Comparison of ENCODE assay signal across 9 cellular contexts in genomic region chr1:109912214-109912861, GRCh38. TPM values are rescaled to one million over a fixed set of nuclear protein-coding genes. Genes with fewer than 3 reads are reported as not detected.
DNase-seq lines count a peak whose midpoint lies in the region; ATAC-seq and TF ChIP-seq lines count a peak whose summit lies in the region.
"Had no signal": no experiment of that assay in that cellular context is flagged by ENCODE, and none has a peak within 500 bp of the region (broad histone marks: within the 10 kb centered on the region; RNA-seq: fewer than 3 reads in every experiment).

No MANE protein-coding gene starts in this region.

- H3K79me1 ChIP-seq in mesenchymal stem cell (replicated peaks; ENCODE audit: low read length, poor library complexity, severe bottlenecking) = peaks cover 30% of the 10 kb centered on the region

- H3K27ac Mint-ChIP-seq in activated CD4-positive, alpha-beta T cell treated with anti-CD3 and anti-CD28 coated beads, Interleukin-2, amount 10 ng/mL, durations not matched to agents 24 days and 14 days = peak overlapping the region; percentile 94
- H3K27ac Mint-ChIP-seq in brain = peak overlapping the region; percentile 67 to 94 (median 72)

- H3K36me3 ChIP-seq in mesenchymal stem cell (ENCODE audit: control insufficient read depth in 1 of 2, insufficient read depth in 2 of 2, low read depth in 1 of 2, low read length in 2 of 2) = peaks cover 20 to 41% of the 10 kb centered on the region in 2 experiments
- H3K36me3 ChIP-seq in thymus (ENCODE audit: control insufficient read depth, insufficient read depth) = no peaks in the 10 kb centered on the region

- H3K27me3 Mint-ChIP-seq in activated CD4-positive, alpha-beta T cell treated with anti-CD3 and anti-CD28 coated beads, Interleukin-2, amount 10 ng/mL, durations not matched to agents 24 days and 14 days = no peaks in the 10 kb centered on the region
- peaks cover 10% of the 10 kb centered on the region for H3K27me3 Mint-ChIP-seq in brain

- 63% methylated on average over 4 of the region's 4 CpGs for WGBS in mesenchymal stem cell
- WGBS in thymus = 65% methylated on average over 4 of the region's 4 CpGs

- DNase-seq in activated CD4-positive, alpha-beta T cell treated with anti-CD3 and anti-CD28 coated beads, Interleukin-2, amount 10 ng/mL, durations not matched to agents 24 days and 14 days = no peak
- no peak for DNase-seq in activated CD4-positive, alpha-beta T cell treated with anti-CD3 and anti-CD28 coated beads for 1 hour
- peak; percentile 27 for DNase-seq in mesenchymal stem cell
- no peak for DNase-seq in occipital lobe (lab: John Stamatoyannopoulos, UW)
- DNase-seq: NCI-H526 treated with DMSO at 0.1 percent for 48 hours had no signal

- no peak for ATAC-seq in HG03097 (IDR thresholded peaks at IDR 0.05; ENCODE audit: low FRiP score, unreplicated experiment)
- no peak for ATAC-seq in HG03095 (IDR thresholded peaks at IDR 0.05; ENCODE audit: unreplicated experiment)

- no peak overlapping the region for H2AFZ ChIP-seq in mesenchymal stem cell (ENCODE audit: low read depth, low read length)

- H2AK5ac ChIP-seq in mesenchymal stem cell (ENCODE audit: low read length, severe bottlenecking) = no peak overlapping the region

- TF ChIP-seq CTCF in brain (conservative IDR thresholded peaks at IDR 0.05) = no peak

- H3K36me3 Mint-ChIP-seq in activated CD4-positive, alpha-beta T cell treated with anti-CD3 and anti-CD28 coated beads, Interleukin-2, amount 10 ng/mL, durations not matched to agents 24 days and 14 days (ENCODE audit: low read depth) = peaks cover 53% of the 10 kb centered on the region
- H3K36me3 Mint-ChIP-seq in brain = peaks cover 13% of the 10 kb centered on the region

- H3K4me3 ChIP-seq in mesenchymal stem cell (ENCODE audit: insufficient read depth in 1 of 2, low read depth in 1 of 2, low read length in 2 of 2) (peak overlapping the region in 1 of 2 experiments; percentile 97), thymus (ENCODE audit: low read length) (no peak overlapping the region)

- peaks cover 83% of the 10 kb centered on the region for H3K4me1 Mint-ChIP-seq in activated CD4-positive, alpha-beta T cell treated with anti-CD3 and anti-CD28 coated beads, Interleukin-2, amount 10 ng/mL, durations not matched to agents 24 days and 14 days
- peaks cover 45% of the 10 kb centered on the region for H3K4me1 Mint-ChIP-seq in brain

- H2BK5ac ChIP-seq in mesenchymal stem cell (ENCODE audit: low read depth, low read length, poor library complexity, severe bottlenecking) = no peak overlapping the region

- H2BK12ac ChIP-seq in mesenchymal stem cell (ENCODE audit: low read length in 2 of 2) = peak overlapping the region in 1 of 2 experiments; percentile 45

- H3K4me1 ChIP-seq in mesenchymal stem cell (ENCODE audit: control insufficient read depth, insufficient read depth, low read depth, low read length) (peaks cover 39% of the 10 kb centered on the region), thymus (ENCODE audit: control insufficient read depth, insufficient read depth, low read length) (peaks cover 2% of the 10 kb centered on the region)

- peak overlapping the region in 1 of 2 experiments; percentile 45 for H3K14ac ChIP-seq in mesenchymal stem cell (ENCODE audit: low read length in 2 of 2)

- no peak overlapping the region for H2BK120ac ChIP-seq in mesenchymal stem cell (ENCODE audit: low read depth, low read length)

- H3K27ac ChIP-seq in mesenchymal stem cell (ENCODE audit: low read length, poor library complexity, severe bottlenecking) (no peak overlapping the region), thymus (ENCODE audit: low read depth) (peak overlapping the region; percentile 66)

- peak overlapping the region; percentile 95 for H3K9ac ChIP-seq in mesenchymal stem cell (ENCODE audit: low read length)

- peak overlapping the region in 1 of 2 experiments; percentile 40 for H3K23ac ChIP-seq in mesenchymal stem cell (ENCODE audit: low read length in 2 of 2)

- no peak overlapping the region for H4K91ac ChIP-seq in mesenchymal stem cell (ENCODE audit: low read length)

- H3K4me2 ChIP-seq in mesenchymal stem cell (ENCODE audit: low read length, poor library complexity, severe bottlenecking) = peak overlapping the region; percentile 97

- H3K9me3 ChIP-seq in mesenchymal stem cell (ENCODE audit: control insufficient read depth, low read length) (no peaks in the 10 kb centered on the region), thymus (ENCODE audit: control insufficient read depth) (no peaks in the 10 kb centered on the region)

- H3K9me3 Mint-ChIP-seq in activated CD4-positive, alpha-beta T cell treated with anti-CD3 and anti-CD28 coated beads, Interleukin-2, amount 10 ng/mL, durations not matched to agents 24 days and 14 days = no peaks in the 10 kb centered on the region
- no peaks in the 10 kb centered on the region for H3K9me3 Mint-ChIP-seq in brain

- H3K27me3 ChIP-seq in mesenchymal stem cell (ENCODE audit: control insufficient read depth in 1 of 2, insufficient read depth in 1 of 2, low read length in 2 of 2) = no peaks in the 10 kb centered on the region
- H3K27me3 ChIP-seq in thymus (ENCODE audit: control insufficient read depth, insufficient read depth) = peaks cover 32% of the 10 kb centered on the region

- H3K4me3 Mint-ChIP-seq in activated CD4-positive, alpha-beta T cell treated with anti-CD3 and anti-CD28 coated beads, Interleukin-2, amount 10 ng/mL, durations not matched to agents 24 days and 14 days = peak overlapping the region; percentile 100
- H3K4me3 Mint-ChIP-seq in brain = peak overlapping the region; percentile 83 to 93 (median 87)

- intact Hi-C loops in activated CD4-positive, alpha-beta T cell treated with anti-CD3 and anti-CD28 coated beads, Interleukin-2, amount 10 ng/mL, durations not matched to agents 24 days and 14 days (cut with micrococcal nuclease) = no loop called here

- H3K4ac ChIP-seq in mesenchymal stem cell (ENCODE audit: low read depth in 1 of 2, low read length in 2 of 2) = peak overlapping the region in 1 of 2 experiments; percentile 75

- peak overlapping the region; percentile 47 for H4K8ac ChIP-seq in mesenchymal stem cell (ENCODE audit: low read length)

- H2BK15ac ChIP-seq in mesenchymal stem cell (ENCODE audit: low read depth, poor library complexity, severe bottlenecking) = peak overlapping the region; percentile 6

- peak overlapping the region in 1 of 2 experiments; percentile 84 for H3K18ac ChIP-seq in mesenchymal stem cell (ENCODE audit: low read depth in 1 of 2, low read length in 2 of 2)

RNA-seq across cellular contexts. Expression of gene CSF1, which starts 1.7 kb away (rescaled TPM):
- total RNA-seq in activated CD4-positive, alpha-beta T cell treated with anti-CD3 and anti-CD28 coated beads, Interleukin-2, amount 10 ng/mL, durations not matched to agents 24 days and 14 days = 190 and 193 TPM in 2 replicates
- 10.5 TPM for polyA plus RNA-seq in brain (ENCODE audit: insufficient read depth, low read depth, low replicate concordance)
- polyA plus RNA-seq in mesenchymal stem cell (2013, experiment 1 of 2) = 111 TPM
- polyA plus RNA-seq in mesenchymal stem cell (2013, experiment 2 of 2) = 109 TPM
- 11.1 TPM for polyA plus RNA-seq in thymus
- 3.9 TPM for total RNA-seq in occipital lobe

Comparison
In these comparisons a context has a peak if more than half of its experiments do, and no peak if none do; other contexts are left out.
1. RNA of gene CSF1, which starts 1.7 kb away (total RNA-seq): 190 to 193 TPM in activated CD4-positive, alpha-beta T cell treated with anti-CD3 and anti-CD28 coated beads, Interleukin-2, amount 10 ng/mL, durations not matched to agents 24 days and 14 days; 3.9 TPM in occipital lobe (single experiment); every median in the first group is over 10 times any median in the second.